36 cellular contexts compared by ENCODE assay signal in genomic region chr13:63297162-63297561, GRCh38.
"Had no signal": no experiment of that assay in that cellular context is flagged by ENCODE, and none has a peak within 500 bp of the region (broad histone marks: within the 10 kb centered on the region; RNA-seq: fewer than 3 reads in every experiment).

No MANE protein-coding gene starts in this region.

- H3K4me3 Mint-ChIP-seq: activated CD4-positive, alpha-beta memory T cell treated with anti-CD3 and anti-CD28 coated beads, Interleukin-2, amount 10 ng/mL, durations not matched to agents 7 days and 5 days; activated CD8-positive, alpha-beta memory T cell treated with anti-CD3 and anti-CD28 coated beads, Interleukin-2, amount 10 ng/mL, durations not matched to agents 7 days and 5 days; activated naive CD8-positive, alpha-beta T cell treated with anti-CD3 and anti-CD28 coated beads for 36 hours; activated T-helper 17 cell treated with anti-CD3 and anti-CD28 coated beads, Interleukin-2, amount 50 U/mL, for 72 hours; T-helper 1 cell treated with Interleukin-12 subunit alpha and Interleukin-12 subunit beta and Interleukin-4 antibody, amounts not matched to agents 30 μg/mL and 1 μg/mL, for 36 hours; T-helper 2 cell treated with Interferon-gamma antibody and Interleukin-4, amounts not matched to agents 5 μg/mL and 100 μg/mL, for 36 hours had no signal

- H3K27ac Mint-ChIP-seq: activated CD4-positive, alpha-beta memory T cell treated with anti-CD3 and anti-CD28 coated beads, Interleukin-2, amount 10 ng/mL, durations not matched to agents 7 days and 5 days; activated CD8-positive, alpha-beta memory T cell treated with anti-CD3 and anti-CD28 coated beads, Interleukin-2, amount 10 ng/mL, durations not matched to agents 7 days and 5 days; activated naive CD8-positive, alpha-beta T cell treated with anti-CD3 and anti-CD28 coated beads for 36 hours; activated T-helper 17 cell treated with anti-CD3 and anti-CD28 coated beads, Interleukin-2, amount 50 U/mL, for 72 hours; T-helper 1 cell treated with Interleukin-12 subunit alpha and Interleukin-12 subunit beta and Interleukin-4 antibody, amounts not matched to agents 30 μg/mL and 1 μg/mL, for 36 hours; T-helper 2 cell treated with Interferon-gamma antibody and Interleukin-4, amounts not matched to agents 5 μg/mL and 100 μg/mL, for 36 hours had no signal

- DNase-seq: activated CD4-positive, alpha-beta memory T cell treated with anti-CD3 and anti-CD28 coated beads, Interleukin-2, amount 10 ng/mL, durations not matched to agents 7 days and 5 days; activated CD4-positive, alpha-beta T cell treated with anti-CD3 and anti-CD28 coated beads for 1 hour; activated CD4-positive, alpha-beta T cell treated with anti-CD3 and anti-CD28 coated beads for 48 hours; activated CD4-positive, CD25-positive, alpha-beta regulatory T cell; activated CD8-positive, alpha-beta memory T cell treated with anti-CD3 and anti-CD28 coated beads for 24 hours; activated CD8-positive, alpha-beta memory T cell treated with anti-CD3 and anti-CD28 coated beads, Interleukin-2, amount 10 ng/mL, durations not matched to agents 7 days and 5 days; activated CD8-positive, alpha-beta memory T cell treated with anti-CD3 and anti-CD28 coated beads, Interleukin-2, amount 50 U/mL, for 48 hours; activated effector memory CD4-positive, alpha-beta T cell treated with anti-CD3 and anti-CD28 coated beads, Interleukin-2, amount 50 U/mL, for 16 hours; activated naive CD4-positive, alpha-beta T cell; activated naive CD4-positive, alpha-beta T cell treated with anti-CD3 and anti-CD28 coated beads, Interleukin-2, amount 50 U/mL, for 16 hours; activated naive CD8-positive, alpha-beta T cell treated with anti-CD3 and anti-CD28 coated beads for 36 hours; activated T-cell treated with anti-CD3 and anti-CD28 coated beads, Interleukin-2, amount 50 U/mL, for 48 hours; amniotic stem cell; aorta; brain microvascular endothelial cell; central memory CD4-positive, alpha-beta T cell; Karpas-422; KBM-7; MG63; NCI-H1048; NCI-H1105 treated with DMSO at 0.1 percent for 48 hours; NCI-H1436; NCI-H1694; NCI-H1930; NCI-H2081 treated with DMSO at 0.1 percent for 48 hours; NCI-H226; NCI-H446 treated with DMSO at 0.1 percent for 48 hours; NCI-H524; NCI-H69; NCI-H82; PC-9; WERI-Rb-1 had no signal

- ATAC-seq: activated CD8-positive, alpha-beta memory T cell treated with anti-CD3 and anti-CD28 coated beads, Interleukin-2, amount 10 ng/mL, durations not matched to agents 7 days and 5 days; activated T-helper 17 cell treated with anti-CD3 and anti-CD28 coated beads, Interleukin-2, amount 50 U/mL, for 72 hours; Right ventricle myocardium inferior had no signal

- H3K4me1 Mint-ChIP-seq: activated CD4-positive, alpha-beta memory T cell treated with anti-CD3 and anti-CD28 coated beads, Interleukin-2, amount 10 ng/mL, durations not matched to agents 7 days and 5 days; activated CD8-positive, alpha-beta memory T cell treated with anti-CD3 and anti-CD28 coated beads, Interleukin-2, amount 10 ng/mL, durations not matched to agents 7 days and 5 days; activated naive CD8-positive, alpha-beta T cell treated with anti-CD3 and anti-CD28 coated beads for 36 hours; activated T-helper 17 cell treated with anti-CD3 and anti-CD28 coated beads, Interleukin-2, amount 50 U/mL, for 72 hours had no signal

- H3K4me3 ChIP-seq: MG63, PC-9 had no signal

- H3K36me3 Mint-ChIP-seq: activated CD8-positive, alpha-beta memory T cell treated with anti-CD3 and anti-CD28 coated beads, Interleukin-2, amount 10 ng/mL, durations not matched to agents 7 days and 5 days; activated naive CD8-positive, alpha-beta T cell treated with anti-CD3 and anti-CD28 coated beads for 36 hours had no signal

- H3K27me3 Mint-ChIP-seq: activated CD4-positive, alpha-beta memory T cell treated with anti-CD3 and anti-CD28 coated beads, Interleukin-2, amount 10 ng/mL, durations not matched to agents 7 days and 5 days; activated CD8-positive, alpha-beta memory T cell treated with anti-CD3 and anti-CD28 coated beads, Interleukin-2, amount 10 ng/mL, durations not matched to agents 7 days and 5 days; activated naive CD8-positive, alpha-beta T cell treated with anti-CD3 and anti-CD28 coated beads for 36 hours; activated T-helper 17 cell treated with anti-CD3 and anti-CD28 coated beads, Interleukin-2, amount 50 U/mL, for 72 hours had no signal

- H3K9me3 Mint-ChIP-seq: activated CD4-positive, alpha-beta memory T cell treated with anti-CD3 and anti-CD28 coated beads, Interleukin-2, amount 10 ng/mL, durations not matched to agents 7 days and 5 days had no signal
